Comparison of ENCODE assay signal across 8 cellular contexts in genomic region chr9:125262217-125262991, GRCh38. TPM values are rescaled to one million over a fixed set of nuclear protein-coding genes. Genes with fewer than 3 reads are reported as not detected.
DNase-seq lines count a peak whose midpoint lies in the region; ATAC-seq and TF ChIP-seq lines count a peak whose summit lies in the region.

No MANE protein-coding gene starts in this region.

- ATAC-seq in HG02943 (IDR thresholded peaks at IDR 0.05; ENCODE audit: low read depth, unreplicated experiment): peak; percentile 25
- peak; percentile 22 for ATAC-seq in RWPE2 (ENCODE audit: low read depth)
- peak; percentile 44 for ATAC-seq in omental fat pad (ENCODE audit: low FRiP score)

- DNase-seq in activated naive CD4-positive, alpha-beta T cell treated with Interleukin-2 at 50 U/mL for 16 hours: no peak
- DNase-seq in RWPE2 (ENCODE audit: low spot score) (no peak), erythroblast (lab: John Stamatoyannopoulos, UW) (peak; percentile 85), omental fat pad (ENCODE audit: low spot score) (no peak), H4 (ENCODE audit: low spot score) (no peak), LoVo (ENCODE audit: low spot score) (no peak)

- H3K27me3 Mint-ChIP-seq in activated naive CD4-positive, alpha-beta T cell treated with anti-CD3 and anti-CD28 coated beads, Interleukin-2, amount 50 U/mL, for 24 hours: no peaks in the 10 kb centered on the region

- no peaks in the 10 kb centered on the region for H3K9me3 Mint-ChIP-seq in activated naive CD4-positive, alpha-beta T cell treated with anti-CD3 and anti-CD28 coated beads, Interleukin-2, amount 50 U/mL, for 24 hours

- no peak for TF ChIP-seq POLR2A in erythroblast (IDR thresholded peaks at IDR 0.05; ENCODE audit: low read length)

- H3K36me3 ChIP-seq in RWPE2 (ENCODE audit: low read depth): peaks cover 23% of the 10 kb centered on the region

- TF ChIP-seq CTCF in RWPE2 (IDR thresholded peaks at IDR 0.05; ENCODE audit: poor library complexity, severe bottlenecking) (no peak), omental fat pad (IDR thresholded peaks at IDR 0.05) (no peak)

- H3K27ac Mint-ChIP-seq in activated naive CD4-positive, alpha-beta T cell treated with anti-CD3 and anti-CD28 coated beads, Interleukin-2, amount 50 U/mL, for 24 hours: peak overlapping the region; percentile 80

- peak overlapping the region; percentile 99 for H3K4me3 Mint-ChIP-seq in activated naive CD4-positive, alpha-beta T cell treated with anti-CD3 and anti-CD28 coated beads, Interleukin-2, amount 50 U/mL, for 24 hours

- H3K27ac ChIP-seq in RWPE2 (ENCODE audit: poor library complexity, severe bottlenecking): peak overlapping the region; percentile 33

- peak overlapping the region; percentile 90 for H3K4me3 ChIP-seq in RWPE2 (ENCODE audit: severe bottlenecking)

- no peaks in the 10 kb centered on the region for H3K27me3 ChIP-seq in RWPE2 (ENCODE audit: insufficient read depth, poor library complexity, severe bottlenecking)

- H3K36me3 Mint-ChIP-seq in activated naive CD4-positive, alpha-beta T cell treated with anti-CD3 and anti-CD28 coated beads, Interleukin-2, amount 50 U/mL, for 24 hours: peaks cover 2% of the 10 kb centered on the region

- H3K4me1 ChIP-seq in RWPE2 (ENCODE audit: insufficient read depth, poor library complexity, severe bottlenecking): peaks cover 5% of the 10 kb centered on the region

- peaks cover 41% of the 10 kb centered on the region for H3K4me1 Mint-ChIP-seq in activated naive CD4-positive, alpha-beta T cell treated with anti-CD3 and anti-CD28 coated beads, Interleukin-2, amount 50 U/mL, for 24 hours

- no peaks in the 10 kb centered on the region for H3K9me3 ChIP-seq in RWPE2 (ENCODE audit: severe bottlenecking)

RNA-seq across cellular contexts. Expression of gene GAPVD1, which starts 0.8 kb away (rescaled TPM):
- total RNA-seq in omental fat pad: 100 to 1,000 TPM in 1 of 4 donors, 10 to 100 TPM in 3; 44.0 to 124 (median 67.9) TPM
- total RNA-seq in H4 (2014; rRNA removed; shearing (Covaris generic)): 20.3 and 23.1 TPM in 2 replicates

RNA-seq across cellular contexts. Expression of gene HSPA5, which starts 21.3 kb away (rescaled TPM):
- total RNA-seq in omental fat pad: 100 to 1,000 TPM in 3 of 4 donors, 10 to 100 TPM in 1; 78.5 to 254 (median 168) TPM
- 66.1 and 77.5 TPM in 2 replicates for total RNA-seq in H4 (2014; rRNA removed; shearing (Covaris generic))

Comparison
In these comparisons a context has a peak if more than half of its experiments do, and no peak if none do; other contexts are left out.
1. DNase-seq: peak in erythroblast (2 of 2); none in activated naive CD4-positive, alpha-beta T cell treated with Interleukin-2 at 50 U/mL for 16 hours (single experiment), RWPE2 (single experiment), omental fat pad (single experiment), H4 (single experiment) and LoVo (single experiment).
2. Peak in every context shown above with its lines, with median percentiles within 50 percentile points of each other: ATAC-seq.